ENCODE assay signal across 27 cellular contexts in genomic region chr12:31408778-31409177, GRCh38.
"Had no signal": no experiment of that assay in that cellular context is flagged by ENCODE, and none has a peak within 500 bp of the region (broad histone marks: within the 10 kb centered on the region; RNA-seq: fewer than 3 reads in every experiment).

No MANE protein-coding gene starts in this region.

- H3K27me3 Mint-ChIP-seq: naive thymus-derived CD4-positive, alpha-beta T cell; natural killer cell treated with Interleukin-12 subunit alpha and Interleukin-12 subunit beta and Interleukin-15 and Interleukin-18, amount 100 ng/mL, for 72 hours; stimulated activated naive CD8-positive, alpha-beta T cell treated with anti-CD3 and anti-CD28 coated beads, Interleukin-15, Interleukin-2, amounts not matched to agents 100 ng/mL and 50 ng/mL, for 24 hours; type B pancreatic cell had no signal

- DNase-seq: hypothalamus; kidney glomerular epithelial cell; left cardiac atrium; midbrain; mucosa of descending colon; naive thymus-derived CD4-positive, alpha-beta T cell; nucleus accumbens; pancreas; posterior cingulate gyrus; retina; right cardiac atrium; stimulated activated CD4-positive, alpha-beta T cell treated with anti-CD3 and anti-CD28 coated beads, Interleukin-12 subunit alpha, Interleukin-12 subunit beta, amount 100 ng/mL, for 4 hours; stimulated activated CD4-positive, alpha-beta T cell treated with anti-CD3 and anti-CD28 coated beads, Interleukin-15, amount 100 ng/mL, for 24 hours; stimulated activated CD4-positive, alpha-beta T cell treated with anti-CD3 and anti-CD28 coated beads, Interleukin-4, amount 100 ng/mL, for 24 hours; stimulated activated naive CD4-positive, alpha-beta T cell; substantia nigra; uterus had no signal

- H3K27ac Mint-ChIP-seq: naive thymus-derived CD4-positive, alpha-beta T cell; natural killer cell treated with Interleukin-12 subunit alpha and Interleukin-12 subunit beta and Interleukin-15 and Interleukin-18, amount 100 ng/mL, for 72 hours; stimulated activated effector memory CD8-positive, alpha-beta T cell treated with anti-CD3 and anti-CD28 coated beads, Interleukin-12 subunit alpha, Interleukin-12 subunit beta, amount 100 ng/mL, for 72 hours; stimulated activated naive CD8-positive, alpha-beta T cell treated with anti-CD3 and anti-CD28 coated beads, Interleukin-15, Interleukin-2, amounts not matched to agents 100 ng/mL and 50 ng/mL, for 24 hours; type B pancreatic cell had no signal

- H3K9me3 Mint-ChIP-seq: naive thymus-derived CD4-positive, alpha-beta T cell; natural killer cell treated with Interleukin-12 subunit alpha and Interleukin-12 subunit beta and Interleukin-15 and Interleukin-18, amount 100 ng/mL, for 72 hours; stimulated activated effector memory CD8-positive, alpha-beta T cell treated with anti-CD3 and anti-CD28 coated beads, Interleukin-12 subunit alpha, Interleukin-12 subunit beta, amount 100 ng/mL, for 72 hours; stimulated activated naive CD8-positive, alpha-beta T cell treated with anti-CD3 and anti-CD28 coated beads, Interleukin-15, Interleukin-2, amounts not matched to agents 100 ng/mL and 50 ng/mL, for 24 hours; type B pancreatic cell had no signal

- H3K36me3 Mint-ChIP-seq: naive thymus-derived CD4-positive, alpha-beta T cell; natural killer cell treated with Interleukin-12 subunit alpha and Interleukin-12 subunit beta and Interleukin-15 and Interleukin-18, amount 100 ng/mL, for 72 hours; stimulated activated effector memory CD8-positive, alpha-beta T cell treated with anti-CD3 and anti-CD28 coated beads, Interleukin-12 subunit alpha, Interleukin-12 subunit beta, amount 100 ng/mL, for 72 hours had no signal

- H3K4me1 ChIP-seq: pancreas, prostate gland, tibial nerve, uterus had no signal

- H3K9me3 ChIP-seq: mucosa of descending colon, pancreas, prostate gland, tibial nerve, uterus had no signal

- H3K4me3 ChIP-seq: lung, mucosa of descending colon, pancreas, prostate gland, skin epidermis, tibial nerve, uterus had no signal

- H3K4me1 Mint-ChIP-seq: stimulated activated effector memory CD8-positive, alpha-beta T cell treated with anti-CD3 and anti-CD28 coated beads, Interleukin-12 subunit alpha, Interleukin-12 subunit beta, amount 100 ng/mL, for 72 hours had no signal

- H3K27ac ChIP-seq: pancreas, prostate gland, skin epidermis, tibial nerve, uterus had no signal

- ATAC-seq: left cardiac atrium; left lobe of liver; mucosa of descending colon; naive thymus-derived CD4-positive, alpha-beta T cell; natural killer cell treated with Interleukin-12 subunit alpha and Interleukin-12 subunit beta and Interleukin-15 and Interleukin-18, amount 100 ng/mL, for 72 hours; pancreas; right cardiac atrium; sciatic nerve; stimulated activated effector memory CD8-positive, alpha-beta T cell treated with anti-CD3 and anti-CD28 coated beads, Interleukin-12 subunit alpha, Interleukin-12 subunit beta, amount 100 ng/mL, for 72 hours had no signal

- H3K36me3 ChIP-seq: prostate gland, uterus had no signal

- H3K27me3 ChIP-seq: pancreas, tibial nerve, uterus had no signal

- H3K4me3 Mint-ChIP-seq: naive thymus-derived CD4-positive, alpha-beta T cell; natural killer cell treated with Interleukin-12 subunit alpha and Interleukin-12 subunit beta and Interleukin-15 and Interleukin-18, amount 100 ng/mL, for 72 hours; stimulated activated effector memory CD8-positive, alpha-beta T cell treated with anti-CD3 and anti-CD28 coated beads, Interleukin-12 subunit alpha, Interleukin-12 subunit beta, amount 100 ng/mL, for 72 hours; stimulated activated naive CD8-positive, alpha-beta T cell treated with anti-CD3 and anti-CD28 coated beads, Interleukin-15, Interleukin-2, amounts not matched to agents 100 ng/mL and 50 ng/mL, for 24 hours; type B pancreatic cell had no signal
